Comparison of ENCODE assay signal across 24 cellular contexts in the genomic region with DNA sequence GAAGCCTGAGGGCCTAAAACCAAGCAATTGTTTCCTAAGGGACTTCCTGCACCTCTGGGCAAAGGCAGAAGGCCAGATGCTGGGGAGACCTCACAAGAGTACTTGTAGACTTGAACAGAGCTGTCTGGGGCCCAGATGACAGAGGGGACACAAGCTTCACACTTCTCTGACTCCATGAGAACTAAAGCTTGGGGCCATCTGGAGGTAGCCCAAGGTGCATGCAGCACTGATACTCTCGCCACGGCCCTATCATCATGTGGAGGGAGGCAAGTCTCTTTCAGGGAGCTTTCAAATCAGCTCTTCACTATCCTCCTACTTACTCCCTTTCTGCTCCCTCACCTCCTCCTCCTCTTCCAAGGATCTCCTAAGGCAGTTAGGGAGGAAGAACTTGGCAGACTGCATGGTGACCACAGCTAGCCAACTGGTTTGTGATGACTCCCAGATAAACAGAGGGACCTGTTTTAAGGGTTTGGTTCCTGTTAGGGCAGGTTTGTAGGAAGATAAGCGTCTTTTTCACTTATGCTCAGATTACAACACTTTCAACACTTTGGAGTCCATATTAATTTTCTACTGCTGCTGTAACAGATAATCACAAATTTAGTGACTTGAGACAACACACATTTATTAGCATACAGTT. TPM values are rescaled to one million over a fixed set of nuclear protein-coding genes. Genes with fewer than 3 reads are reported as not detected.
DNase-seq lines count a peak whose midpoint lies in the region; ATAC-seq, FAIRE-seq and TF ChIP-seq lines count a peak whose summit lies in the region.
"Had no signal": no experiment of that assay in that cellular context is flagged by ENCODE, and none has a peak within 500 bp of the region (broad histone marks: within the 10 kb centered on the region; RNA-seq: fewer than 3 reads in every experiment).

No MANE protein-coding gene starts in this region.

- no peaks in the 10 kb centered on the region for H3K4me1 ChIP-seq in OCI-LY7 (ENCODE audit: insufficient read depth, low read length, poor library complexity, severe bottlenecking)
- H3K4me1 ChIP-seq in GM12878 (ENCODE audit: control insufficient read depth, insufficient read depth, low read length), result no peaks in the 10 kb centered on the region

- no peak overlapping the region for H3K9ac ChIP-seq in GM12878 (ENCODE audit: control insufficient read depth, insufficient read depth, low read length)
- H3K9ac ChIP-seq: BLaER1 treated with 17β-estradiol and CSF1 and Interleukin-3, amounts not matched to agents 10 nM and 100 nM had no signal

- no peaks in the 10 kb centered on the region for H4K20me1 ChIP-seq in OCI-LY7 (ENCODE audit: insufficient read depth, low read length)
- H4K20me1 ChIP-seq in GM12878 (ENCODE audit: control insufficient read depth, insufficient read depth), result no peaks in the 10 kb centered on the region

- no peaks in the 10 kb centered on the region for H3K36me3 ChIP-seq in OCI-LY7 (ENCODE audit: insufficient read depth, low read length)
- no peaks in the 10 kb centered on the region for H3K36me3 ChIP-seq in GM12878 (ENCODE audit: control insufficient read depth in 2 of 2, insufficient read depth in 2 of 2, low read length in 1 of 2)
- H3K36me3 ChIP-seq: BLaER1 treated with 17β-estradiol and CSF1 and Interleukin-3, amounts not matched to agents 10 nM and 100 nM; MG63 had no signal

- BruUV-seq in OCI-LY7 (replicated peaks; lab: Mats Ljungman, UMichigan), result no TSS peak
- no TSS peak for BruUV-seq in GM12878 (replicated peaks; lab: Mats Ljungman, UMichigan)

- H3K9me3 ChIP-seq in OCI-LY7 (ENCODE audit: low read length), result no peaks in the 10 kb centered on the region
- no peaks in the 10 kb centered on the region for H3K9me3 ChIP-seq in GM12878 (replicated peaks; ENCODE audit: control insufficient read depth, insufficient read depth, low read length)
- H3K9me3 ChIP-seq: A549; BLaER1 treated with 17β-estradiol and CSF1 and Interleukin-3, amounts not matched to agents 10 nM and 100 nM; MG63 had no signal

- H3K27me3 ChIP-seq in GM12878 (replicated peaks in 1 of 2; ENCODE audit: control insufficient read depth in 2 of 2, insufficient read depth in 2 of 2, low read length in 1 of 2), result no peaks in the 10 kb centered on the region
- H3K27me3 ChIP-seq: MG63 had no signal

- no peak for TF ChIP-seq CTCF in OCI-LY7 (conservative IDR thresholded peaks at IDR 0.05; ENCODE audit: low read length)
- TF ChIP-seq CTCF in GM12878 (IDR thresholded peaks at IDR 0.05 in 2 of 3, conservative IDR thresholded peaks at IDR 0.05 in 1 of 3; ENCODE audit: control insufficient read depth in 2 of 3, extremely low read depth in 1 of 3, insufficient read depth in 1 of 3, low read depth in 3 of 3, low read length in 3 of 3), result no peak

- H2AFZ ChIP-seq in OCI-LY7 (ENCODE audit: low read length), result no peak overlapping the region
- no peak overlapping the region for H2AFZ ChIP-seq in GM12878 (ENCODE audit: control insufficient read depth, low read depth, low read length)

- peak; percentile 31 for ATAC-seq in stimulated activated naive CD8-positive, alpha-beta T cell treated with anti-CD3 and anti-CD28 coated beads, Interleukin-15, amount 100 ng/mL, for 72 hours
- no peak for ATAC-seq in stimulated activated naive CD8-positive, alpha-beta T cell treated with anti-CD3 and anti-CD28 coated beads, Interleukin-15, Interleukin-2, amounts not matched to agents 100 U/mL and 50 U/mL, for 24 hours
- ATAC-seq in GM12878 (peak; percentile 42), GM19463 (IDR thresholded peaks at IDR 0.05; ENCODE audit: unreplicated experiment) (no peak)
- ATAC-seq: A549 had no signal

- intact Hi-C loops in OCI-LY7 (cut with micrococcal nuclease; ENCODE audit: unreplicated experiment) (no loop called here), GM12878 (cut with micrococcal nuclease; ENCODE audit: unreplicated experiment) (no loop called here)

- SMC1A ChIA-PET in GM12878 (lab: Charles Lee; ENCODE audit: uncharacterized antibody, unreplicated experiment), result interaction anchor here (7.1 to 17.6 kb wide), 2 partner anchors 11 to 12 kb away, joined by 46 to 404 read pairs; no protein-coding TSS in a partner anchor

- peaks cover 8% of the 10 kb centered on the region for H3K4me1 Mint-ChIP-seq in stimulated activated naive CD8-positive, alpha-beta T cell treated with anti-CD3 and anti-CD28 coated beads, Interleukin-15, amount 100 ng/mL, for 72 hours

- CTCF ChIA-PET in OCI-LY7 (lab: Charles Lee; ENCODE audit: unreplicated experiment) (no interaction called here), GM12878 (lab: Yijun Ruan, JAX) (interaction anchor here (0.7 to 2.6 kb wide), 6 partner anchors 9 to 42 kb away, joined by 3 to 21 read pairs (median 3); no protein-coding TSS in a partner anchor)

- 56% methylated on average over 3 of the region's 3 CpGs for WGBS in GM12878 (ENCODE audit: insufficient coverage, insufficient replicate concordance, low lambda C conversion rate, missing lambda C conversion rate)

- TF ChIP-seq EP300 in GM12878 (IDR thresholded peaks at IDR 0.05; ENCODE audit: borderline replicate concordance in 1 of 2, control insufficient read depth in 1 of 2, low read depth in 2 of 2, low read length in 2 of 2), result no peak

- H3K9me2 ChIP-seq in OCI-LY7 (ENCODE audit: insufficient read depth, low read length), result no peaks in the 10 kb centered on the region

- H3K9me3 Mint-ChIP-seq in stimulated activated naive CD8-positive, alpha-beta T cell treated with anti-CD3 and anti-CD28 coated beads, Interleukin-15, amount 100 ng/mL, for 72 hours, result no peaks in the 10 kb centered on the region
- H3K9me3 Mint-ChIP-seq: CD8-positive, alpha-beta memory T cell had no signal

- H3K4me3 Mint-ChIP-seq in stimulated activated naive CD8-positive, alpha-beta T cell treated with anti-CD3 and anti-CD28 coated beads, Interleukin-15, amount 100 ng/mL, for 72 hours, result no peak overlapping the region
- H3K4me3 Mint-ChIP-seq: CD8-positive, alpha-beta memory T cell had no signal

- no peak for DNase-seq in stimulated activated naive CD8-positive, alpha-beta T cell treated with anti-CD3 and anti-CD28 coated beads, Interleukin-15, amount 100 ng/mL, for 72 hours
- no peak for DNase-seq in stimulated activated naive CD8-positive, alpha-beta T cell treated with anti-CD3 and anti-CD28 coated beads, Interleukin-15, Interleukin-2, amounts not matched to agents 100 U/mL and 50 U/mL, for 24 hours
- DNase-seq in OCI-LY7 (ENCODE audit: low spot score) (peak; percentile 10), GM12878 (ENCODE audit: low read depth, low spot score) (no peak), NCI-H2029 (lab: John Stamatoyannopoulos, UW) (no peak), NCI-H1417 (lab: John Stamatoyannopoulos, UW) (no peak), KBM-7 (no peak)
- DNase-seq: CD8-positive, alpha-beta memory T cell; DMS79 treated with DMSO at 0.1 percent for 48 hours; GOT3; Karpas-422; MG63; NCI-H1048; NCI-H1436 treated with DMSO at 0.1 percent for 48 hours; NCI-H2081; NCI-H2171 treated with DMSO at 0.1 percent for 48 hours; NCI-H446; NCI-H526 treated with DMSO at 0.1 percent for 48 hours; NK-92 treated with Interleukin-12 subunit alpha and Interleukin-12 subunit beta, amount 100 ng/mL, for 24 hours; SIG-M5 had no signal

- RAD21 ChIA-PET in GM12878 (lab: Charles Lee; ENCODE audit: unreplicated experiment), result interaction anchor here (4.1 to 14.8 kb wide), 2 partner anchors 11 to 14 kb away, joined by 17 to 428 read pairs; no protein-coding TSS in a partner anchor

- H3K27ac Mint-ChIP-seq in stimulated activated naive CD8-positive, alpha-beta T cell treated with anti-CD3 and anti-CD28 coated beads, Interleukin-15, amount 100 ng/mL, for 72 hours, result no peak overlapping the region
- H3K27ac Mint-ChIP-seq: CD8-positive, alpha-beta memory T cell had no signal

- no peak overlapping the region for H3K4me3 ChIP-seq in OCI-LY7 (ENCODE audit: low read depth, low read length, poor library complexity, severe bottlenecking)
- H3K4me3 ChIP-seq in GM12878, result no peak overlapping the region
- H3K4me3 ChIP-seq: A549; BLaER1 treated with 17β-estradiol and CSF1 and Interleukin-3, amounts not matched to agents 10 nM and 100 nM; MG63 had no signal

- H3K27me3 Mint-ChIP-seq in stimulated activated naive CD8-positive, alpha-beta T cell treated with anti-CD3 and anti-CD28 coated beads, Interleukin-15, amount 100 ng/mL, for 72 hours, result no peaks in the 10 kb centered on the region

- no peak for FAIRE-seq in GM12878 (lab: Jason Lieb, UNC)
- FAIRE-seq: A549 had no signal

- H3K79me2 ChIP-seq in OCI-LY7 (ENCODE audit: insufficient read depth, low read depth, low read length) (no peaks in the 10 kb centered on the region), GM12878 (ENCODE audit: control insufficient read depth, insufficient read depth, low read length) (no peaks in the 10 kb centered on the region)

- H3K4me2 ChIP-seq in OCI-LY7 (ENCODE audit: low read length) (no peak overlapping the region), GM12878 (ENCODE audit: control insufficient read depth, insufficient read depth) (no peak overlapping the region)
- H3K4me2 ChIP-seq: A549 had no signal

- TF ChIP-seq POLR2A in GM12878 (IDR thresholded peaks at IDR 0.05; ENCODE audit: low read depth, low read length), result no peak

- POLR2A ChIA-PET in OCI-LY7 (lab: Charles Lee) (interaction anchor here (0.6 kb wide), 1 partner anchor 227 kb away, joined by 3 read pairs; no protein-coding TSS in a partner anchor), GM12878 (lab: Charles Lee) (interaction anchor here (1.7 to 2.3 kb wide), 2 partner anchors 11 to 15 kb away, joined by 8 read pairs; no protein-coding TSS in a partner anchor)

- no peak for TF ChIP-seq RAD21 in GM12878 (IDR thresholded peaks at IDR 0.05; ENCODE audit: insufficient read depth, low read depth, low read length)

- H3K27ac ChIP-seq in OCI-LY7 (ENCODE audit: low read depth, low read length, poor library complexity, severe bottlenecking), result no peak overlapping the region
- no peak overlapping the region for H3K27ac ChIP-seq in GM12878 (ENCODE audit: control insufficient read depth, insufficient read depth)
- H3K27ac ChIP-seq: A549; BLaER1 treated with 17β-estradiol and CSF1 and Interleukin-3, amounts not matched to agents 10 nM and 100 nM; RWPE1 had no signal

- in situ Hi-C loops in GM12878 (cut with MboI), result loop anchor here (5.0 to 25.0 kb wide), 2 partner anchors 125 to 1595 kb away; no protein-coding TSS in a partner anchor
- in situ Hi-C loops in KBM-7 (cut with MboI; ENCODE audit: low pct_unique_long_range_greater_than_20kb, low sequenced_read_pairs), result no loop called here

RNA-seq across cellular contexts. Expression of gene MSL3, which starts 23.8 kb away (rescaled TPM):
- 29.4 and 40.7 TPM in 2 replicates for total RNA-seq in OCI-LY7 (2014; rRNA removed; shearing (Covaris generic))
- total RNA-seq in OCI-LY7 (2022), result 42.5 and 47.7 TPM in 2 replicates
- 187 and 197 TPM in 2 replicates for total RNA-seq in GM12878 (2013; cell fraction: nucleolus; rRNA removed)
- total RNA-seq in GM12878 (2014; rRNA removed), result 39.3 and 39.4 TPM in 2 replicates
- 29.0 and 30.2 TPM in 2 replicates for total RNA-seq in GM12878 (2014; rRNA removed; fragmentation: Illumina TruSeq; extraction: Trizol)
- 29.0 and 34.2 TPM in 2 replicates for total RNA-seq in GM12878 (2021)
- 22.4 TPM for polyA plus RNA-seq in GM12878 (2011; ENCODE audit: low read depth)
- 438 and 577 TPM in 2 replicates for polyA plus RNA-seq in GM12878 (2011; rRNA removed)
- 261 and 306 TPM in 2 replicates for polyA plus RNA-seq in GM12878 (2011; cell fraction: cytosol; rRNA removed)
- 898 and 1,313 TPM in 2 replicates for polyA plus RNA-seq in GM12878 (2011; cell fraction: nucleus; rRNA removed)
- polyA plus RNA-seq in GM12878 (2012), result 32.3 and 41.3 TPM in 2 replicates
- polyA plus RNA-seq in GM12878 (2014; fragmentation: Illumina TruSeq; extraction: Trizol), result 39.1 and 44.4 TPM in 2 replicates
- 10 to 100 TPM; 28.4 to 42.0 TPM for polyA plus RNA-seq in GM12878 (2014; fragmentation: Nextera tagmentation; extraction: Ambion mirVana)
- polyA plus RNA-seq in GM12878 (2014; rRNA removed), result 41.0 and 44.9 TPM in 2 replicates
- polyA plus RNA-seq in GM12878 (2016; fragmentation: Nextera tagmentation; extraction: Ambion mirVana), result 10 to 100 TPM; 43.8 to 45.0 TPM
- polyA minus RNA-seq in GM12878 (2011; rRNA and poly(A)+ RNA removed), result 233 and 254 TPM in 2 replicates
- polyA minus RNA-seq in GM12878 (2011; cell fraction: cytosol; rRNA and poly(A)+ RNA removed), result 86.2 and 96.9 TPM in 2 replicates
- 343 and 358 TPM in 2 replicates for polyA minus RNA-seq in GM12878 (2011; cell fraction: nucleus; rRNA and poly(A)+ RNA removed)

Comparison
In these comparisons a context has a peak if more than half of its experiments do, and no peak if none do; other contexts are left out.
1. ATAC-seq: peak in stimulated activated naive CD8-positive, alpha-beta T cell treated with anti-CD3 and anti-CD28 coated beads, Interleukin-15, amount 100 ng/mL, for 72 hours (single experiment) and GM12878 (single experiment); none in stimulated activated naive CD8-positive, alpha-beta T cell treated with anti-CD3 and anti-CD28 coated beads, Interleukin-15, Interleukin-2, amounts not matched to agents 100 U/mL and 50 U/mL, for 24 hours (single experiment) and GM19463 (single experiment).